Comparison of ENCODE assay signal across 8 cellular contexts in genomic region chr3:15506571-15506970, GRCh38. TPM values are rescaled to one million over a fixed set of nuclear protein-coding genes. Genes with fewer than 3 reads are reported as not detected.
"Had no signal": no experiment of that assay in that cellular context is flagged by ENCODE, and none has a peak within 500 bp of the region (broad histone marks: within the 10 kb centered on the region; RNA-seq: fewer than 3 reads in every experiment).

No MANE protein-coding gene starts in this region.

- H3K27ac Mint-ChIP-seq: GM23338, H9, HFFc6 had no signal

- H3K9me3 Mint-ChIP-seq: GM23338, H9, HFFc6 had no signal

- H3K4me1 Mint-ChIP-seq: GM23338, H9 had no signal

- H3K4me3 Mint-ChIP-seq: GM23338, H9, HFFc6 had no signal

- DNase-seq: GM23248, GOT3, H7, H9, HCEC 1CT, HFFc6 had no signal

RNA-seq across cellular contexts. Expression of gene COLQ, which starts 14.9 kb away (rescaled TPM):
- total RNA-seq: H4 had no signal
